15 cellular contexts compared by ENCODE assay signal in the genomic region with DNA sequence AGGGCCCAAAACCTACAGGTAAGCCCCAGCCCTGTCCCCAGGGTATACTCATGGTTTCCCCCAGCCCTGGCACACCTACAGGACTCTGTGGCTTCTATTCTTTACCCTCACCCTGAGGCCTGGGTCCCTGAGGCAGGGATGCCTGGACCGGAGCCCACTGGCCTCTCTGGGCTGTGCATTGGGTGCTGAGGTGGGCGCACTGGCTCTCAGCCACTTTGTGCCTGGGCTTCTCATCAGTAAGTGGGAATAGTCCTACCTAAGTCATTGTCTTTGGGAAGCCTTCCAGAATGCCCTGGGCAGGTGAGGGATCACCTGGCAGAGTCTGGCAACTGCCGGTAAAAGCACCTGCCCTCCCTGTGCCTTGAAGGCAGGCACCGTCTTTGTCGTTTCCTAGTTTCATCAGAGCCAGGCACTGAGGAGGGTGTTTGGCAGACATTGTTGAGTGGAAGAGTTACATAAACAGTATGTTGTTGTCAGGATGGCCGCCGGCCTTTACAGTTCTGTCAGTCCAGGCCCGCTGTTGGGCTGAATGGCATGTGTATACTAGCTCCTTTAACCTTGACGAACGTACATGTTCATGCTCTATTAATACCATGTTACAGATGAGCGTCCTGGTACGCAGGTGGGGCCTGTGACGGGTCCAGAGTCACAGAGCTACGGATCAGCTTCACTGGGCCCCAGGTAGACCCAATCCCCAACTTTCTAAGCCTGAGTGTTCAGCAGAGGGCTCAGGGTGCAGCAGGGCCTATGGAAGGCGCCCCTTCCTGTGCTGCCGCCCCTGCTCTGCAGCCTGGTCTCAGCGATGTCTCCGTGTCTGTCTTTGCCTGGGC. TPM values are rescaled to one million over a fixed set of nuclear protein-coding genes. Genes with fewer than 3 reads are reported as not detected.
DNase-seq lines count a peak whose midpoint lies in the region; ATAC-seq, FAIRE-seq and TF ChIP-seq lines count a peak whose summit lies in the region.
"Had no signal": no experiment of that assay in that cellular context is flagged by ENCODE, and none has a peak within 500 bp of the region (broad histone marks: within the 10 kb centered on the region; RNA-seq: fewer than 3 reads in every experiment).

No MANE protein-coding gene starts in this region.

- no peaks in the 10 kb centered on the region for H3K9me3 ChIP-seq in H1 (ENCODE audit: insufficient read depth in 2 of 2, low read depth in 1 of 2, low read length in 1 of 2)
- H3K9me3 ChIP-seq in lower lobe of right lung: no peaks in the 10 kb centered on the region
- no peaks in the 10 kb centered on the region for H3K9me3 ChIP-seq in upper lobe of right lung
- H3K9me3 ChIP-seq: HAP-1 had no signal

- H3K4me1 ChIP-seq in H1 (replicated peaks in 1 of 4; ENCODE audit: control insufficient read depth in 3 of 4, insufficient read depth in 4 of 4, low read length in 3 of 4) (peaks cover 0 to 10% (median 0%) of the 10 kb centered on the region in 4 experiments; a peak in 4 of 7 replicates), lower lobe of right lung (peaks cover 71% of the 10 kb centered on the region), upper lobe of right lung (peaks cover 13% of the 10 kb centered on the region)
- H3K4me1 ChIP-seq: HAP-1 had no signal

- FAIRE-seq in H1 (lab: Jason Lieb, UNC): no peak

- H4K20me1 ChIP-seq in H1 (replicated peaks in 1 of 2; ENCODE audit: control insufficient read depth in 1 of 2, insufficient read depth in 2 of 2, low read length in 2 of 2): peaks cover 5 to 12% of the 10 kb centered on the region in 2 experiments

- peak overlapping the region; percentile 17; the same call in 1 of the 2 replicates for H2BK12ac ChIP-seq in H1 (ENCODE audit: low read depth, low read length)

- no peak for TF ChIP-seq EP300 in H1 (IDR thresholded peaks at IDR 0.05; ENCODE audit: borderline replicate concordance in 1 of 2, low read depth in 2 of 2, low read length in 2 of 2)

- H3K23me2 ChIP-seq in H1 (ENCODE audit: low read depth, low read length): peaks cover 2% of the 10 kb centered on the region; the same call in 1 of the 2 replicates

- H3K18ac ChIP-seq in H1 (ENCODE audit: extremely low read depth, low read length): no peak overlapping the region

- no peak overlapping the region for H2AFZ ChIP-seq in H1 (ENCODE audit: low read length)

- H3K4me3 Mint-ChIP-seq in activated naive CD4-positive, alpha-beta T cell treated with anti-CD3 and anti-CD28 coated beads, Interleukin-2, amount 50 U/mL, for 24 hours: no peak overlapping the region
- H3K4me3 Mint-ChIP-seq: naive thymus-derived CD8-positive, alpha-beta T cell had no signal

- TF ChIP-seq POLR2A in H1 (IDR thresholded peaks at IDR 0.05; ENCODE audit: control extremely low read depth in 1 of 2, low read depth in 2 of 2, low read length in 2 of 2): no peak

- H3K27me3 Mint-ChIP-seq in activated naive CD4-positive, alpha-beta T cell treated with anti-CD3 and anti-CD28 coated beads, Interleukin-2, amount 50 U/mL, for 24 hours: no peaks in the 10 kb centered on the region

- TF ChIP-seq CTCF in H1 (IDR thresholded peaks at IDR 0.05; ENCODE audit: control extremely low read depth in 1 of 3, insufficient read depth in 1 of 3, low read depth in 1 of 3, low read length in 3 of 3): no peak
- TF ChIP-seq CTCF in lower lobe of right lung (IDR thresholded peaks at IDR 0.05): no peak
- no peak for TF ChIP-seq CTCF in upper lobe of right lung (IDR thresholded peaks at IDR 0.05)

- H3K56ac ChIP-seq in H1 (replicated peaks; ENCODE audit: insufficient read length, low read depth, low read length): no peak overlapping the region

- intact Hi-C loops in lower lobe of right lung (cut with DNase I) (no loop called here), upper lobe of right lung (cut with DNase I) (no loop called here)

- no peak overlapping the region for H4K5ac ChIP-seq in H1 (ENCODE audit: insufficient read length, low read depth, low read length)

- H3K9me3 Mint-ChIP-seq in activated naive CD4-positive, alpha-beta T cell treated with anti-CD3 and anti-CD28 coated beads, Interleukin-2, amount 50 U/mL, for 24 hours: no peaks in the 10 kb centered on the region

- H2BK20ac ChIP-seq in H1 (ENCODE audit: low read length): no peak overlapping the region

- H3K27me3 ChIP-seq in H1 (replicated peaks in 1 of 4; ENCODE audit: control insufficient read depth in 3 of 4, extremely low read depth in 1 of 4, insufficient read depth in 3 of 4, low read length in 3 of 4) (peaks cover 6 to 24% (median 14%) of the 10 kb centered on the region in 4 experiments; a peak in 6 of 7 replicates), lower lobe of right lung (ENCODE audit: low read depth) (no peaks in the 10 kb centered on the region), upper lobe of right lung (no peaks in the 10 kb centered on the region)

- H3K4me1 Mint-ChIP-seq in activated naive CD4-positive, alpha-beta T cell treated with anti-CD3 and anti-CD28 coated beads, Interleukin-2, amount 50 U/mL, for 24 hours: no peaks in the 10 kb centered on the region

- TF ChIP-seq RAD21 in H1 (IDR thresholded peaks at IDR 0.05 in 1 of 2, conservative IDR thresholded peaks at IDR 0.05 in 1 of 2; ENCODE audit: low read depth in 2 of 2, low read length in 2 of 2): no peak

- H3K79me1 ChIP-seq in H1 (ENCODE audit: low read depth, low read length): no peaks in the 10 kb centered on the region

- H3K23ac ChIP-seq in H1 (ENCODE audit: insufficient read length): no peak overlapping the region

- no peak overlapping the region for H3K9ac ChIP-seq in H1 (replicated peaks in 1 of 4; ENCODE audit: extremely low read depth in 1 of 4, low read depth in 3 of 4, low read length in 3 of 4)

- no peak overlapping the region for H3K27ac ChIP-seq in H1 (ENCODE audit: low read depth, low read length)
- H3K27ac ChIP-seq in lower lobe of right lung: no peak overlapping the region
- no peak overlapping the region for H3K27ac ChIP-seq in upper lobe of right lung

- H2BK120ac ChIP-seq in H1 (replicated peaks; ENCODE audit: low read depth, low read length): no peak overlapping the region

- H2BK5ac ChIP-seq in H1 (ENCODE audit: low read depth, low read length): no peak overlapping the region

- no peak overlapping the region for H4K8ac ChIP-seq in H1 (ENCODE audit: extremely low read depth, insufficient read depth, low read length)

- no peak overlapping the region for H3K14ac ChIP-seq in H1 (ENCODE audit: insufficient read length)

- no peaks in the 10 kb centered on the region for H3K79me2 ChIP-seq in H1 (ENCODE audit: control insufficient read depth in 1 of 2, insufficient read depth in 2 of 2, low read length in 2 of 2)

- CTCF ChIA-PET in H1 (lab: Charles Lee; ENCODE audit: partially characterized antibody): interaction anchor here (0.6 to 11.2 kb wide), 30 partner anchors 9 to 213 kb away, joined by 3 to 281 read pairs (median 4); a partner anchor contains a TSS

- H2AK5ac ChIP-seq in H1 (ENCODE audit: low read depth, low read length): no peak overlapping the region

- H3K36me3 Mint-ChIP-seq in activated naive CD4-positive, alpha-beta T cell treated with anti-CD3 and anti-CD28 coated beads, Interleukin-2, amount 50 U/mL, for 24 hours: no peaks in the 10 kb centered on the region
- H3K36me3 Mint-ChIP-seq: naive thymus-derived CD8-positive, alpha-beta T cell had no signal

- DNase-seq in activated naive CD4-positive, alpha-beta T cell (lab: John Stamatoyannopoulos, UW): no peak
- DNase-seq in H1 (ENCODE audit: low read depth in 1 of 2, low spot score in 2 of 2) (no peak), lower lobe of right lung (peak; percentile 30), upper lobe of right lung (peak; percentile 58), NCI-H1092 (lab: John Stamatoyannopoulos, UW) (no peak)
- DNase-seq: ACHN; activated CD4-positive, alpha-beta T cell treated with anti-CD3 and anti-CD28 coated beads, Interleukin-2, amount 50 U/mL, for 48 hours; effector memory CD4-positive, alpha-beta T cell; NCI-H1694 treated with DMSO at 0.1 percent for 48 hours; SHP77 treated with DMSO at 0.1 percent for 48 hours had no signal

- no peak overlapping the region for H3K4ac ChIP-seq in H1 (replicated peaks; ENCODE audit: insufficient read length, low read depth, low read length)

- H3K27ac Mint-ChIP-seq in activated naive CD4-positive, alpha-beta T cell treated with anti-CD3 and anti-CD28 coated beads, Interleukin-2, amount 50 U/mL, for 24 hours: peak overlapping the region; percentile 17
- H3K27ac Mint-ChIP-seq: naive thymus-derived CD8-positive, alpha-beta T cell had no signal

- no peak for ATAC-seq in lower lobe of right lung
- no peak for ATAC-seq in upper lobe of right lung
- ATAC-seq in HG03439 (IDR thresholded peaks at IDR 0.05; ENCODE audit: unreplicated experiment): no peak
- ATAC-seq in HG03521 (IDR thresholded peaks at IDR 0.05; ENCODE audit: unreplicated experiment): no peak
- ATAC-seq: naive thymus-derived CD8-positive, alpha-beta T cell had no signal

- no peak overlapping the region for H3K4me3 ChIP-seq in H1 (ENCODE audit: extremely low read depth in 1 of 4, insufficient read depth in 2 of 4, low read depth in 3 of 4, low read length in 4 of 4)
- H3K4me3 ChIP-seq in lower lobe of right lung: no peak overlapping the region
- no peak overlapping the region for H3K4me3 ChIP-seq in upper lobe of right lung
- H3K4me3 ChIP-seq: HAP-1 had no signal

- no peak overlapping the region for H2BK15ac ChIP-seq in H1 (ENCODE audit: low read length)

- H3K4me2 ChIP-seq in H1 (ENCODE audit: insufficient read depth in 1 of 2, low read depth in 2 of 2, low read length in 2 of 2): no peak overlapping the region

- POLR2A ChIA-PET in H1 (lab: Charles Lee; ENCODE audit: partially characterized antibody): interaction anchor here (0.5 to 1.1 kb wide), 2 partner anchors 11 to 23 kb away, joined by 3 read pairs; a partner anchor contains a TSS

- H4K91ac ChIP-seq in H1 (replicated peaks; ENCODE audit: insufficient read length, low read length): no peak overlapping the region

- H3K36me3 ChIP-seq in H1 (ENCODE audit: control insufficient read depth in 2 of 4, insufficient read depth in 4 of 4, low read length in 3 of 4): peaks cover 0 to 2% (median 0%) of the 10 kb centered on the region in 4 experiments; a peak in 1 of 8 replicates
- H3K36me3 ChIP-seq in lower lobe of right lung: peaks cover 9% of the 10 kb centered on the region
- no peaks in the 10 kb centered on the region for H3K36me3 ChIP-seq in upper lobe of right lung
- H3K36me3 ChIP-seq: HAP-1 had no signal

- WGBS in H1 (ENCODE audit: extremely low coverage in 1 of 2, insufficient coverage in 1 of 2, insufficient read length in 1 of 2, insufficient replicate concordance in 2 of 2, low coverage in 1 of 2, low lambda C conversion rate in 2 of 2, missing lambda C conversion rate in 1 of 2), 2 experiments: 88% methylated on average over 18 of the region's 18 CpGs; no CpG with 5 or more reads in 1 of the 2 experiments

RNA-seq across cellular contexts. Expression of a gene that starts 23.0 kb away (rescaled TPM):
- 6.0 and 6.3 TPM in 2 replicates for total RNA-seq in H1 (2021; fragmentation: NEBNext Ultra II Directional; extraction: Animal tissue kit (Norgen Biotek cat#: 25700))
- polyA plus RNA-seq in H1 (2011; rRNA removed): 1.5 and 2.8 TPM in 2 replicates
- 2.0 TPM for polyA plus RNA-seq in H1 (2011; cell fraction: cytosol; rRNA removed)
- polyA plus RNA-seq in H1 (2011; cell fraction: nucleus; rRNA removed): 5.4 TPM
- polyA plus RNA-seq in H1 (2012, experiment 1 of 2): 2.9 to 5.2 TPM (median 4.1 TPM) in 4 replicates
- 2.5 TPM for polyA plus RNA-seq in H1 (2012, experiment 2 of 2)
- 1.7 TPM for polyA plus RNA-seq in H1 (2013, experiment 1 of 2)
- 1.7 TPM for polyA plus RNA-seq in H1 (2013, experiment 2 of 2)
- 1.4 and 2.2 TPM in 2 replicates for polyA minus RNA-seq in H1 (2011; rRNA and poly(A)+ RNA removed)
- 2.9 TPM for polyA minus RNA-seq in H1 (2011; cell fraction: cytosol; rRNA and poly(A)+ RNA removed)
- 4.6 TPM for polyA minus RNA-seq in H1 (2011; cell fraction: nucleus; rRNA and poly(A)+ RNA removed)
- 50.6 TPM for total RNA-seq in lower lobe of right lung
- 59.9 TPM for total RNA-seq in upper lobe of right lung
- polyA plus RNA-seq: naive thymus-derived CD8-positive, alpha-beta T cell had no signal

RNA-seq across cellular contexts. Expression of a gene that starts 42.4 kb away (rescaled TPM):
- 0.56 TPM in 1 of 2 replicates, not detected in the other for total RNA-seq in H1 (2021; fragmentation: NEBNext Ultra II Directional; extraction: Animal tissue kit (Norgen Biotek cat#: 25700))
- 0.05 TPM in 1 of 2 replicates, not detected in the other for polyA plus RNA-seq in H1 (2011; rRNA removed)
- polyA plus RNA-seq in H1 (2011; cell fraction: cytosol; rRNA removed): not detected
- 0.73 TPM for polyA plus RNA-seq in H1 (2011; cell fraction: nucleus; rRNA removed)
- polyA plus RNA-seq in H1 (2012, experiment 1 of 2): 0.18 TPM in 1 of 4 replicates, not detected in the others
- not detected for polyA plus RNA-seq in H1 (2012, experiment 2 of 2)
- polyA plus RNA-seq in H1 (2013, experiment 1 of 2): not detected
- not detected for polyA plus RNA-seq in H1 (2013, experiment 2 of 2)
- not detected in 2 replicates for polyA minus RNA-seq in H1 (2011; rRNA and poly(A)+ RNA removed)
- not detected for polyA minus RNA-seq in H1 (2011; cell fraction: cytosol; rRNA and poly(A)+ RNA removed)
- not detected for polyA minus RNA-seq in H1 (2011; cell fraction: nucleus; rRNA and poly(A)+ RNA removed)
- total RNA-seq in lower lobe of right lung (0.62 TPM), upper lobe of right lung (4.5 TPM)
- total RNA-seq: naive thymus-derived CD8-positive, alpha-beta T cell had no signal
- polyA plus RNA-seq: naive thymus-derived CD8-positive, alpha-beta T cell had no signal

Comparison
In these comparisons a context has a peak if more than half of its experiments do, and no peak if none do; other contexts are left out.
1. DNase-seq: peak in lower lobe of right lung (single experiment) and upper lobe of right lung (single experiment); none in activated naive CD4-positive, alpha-beta T cell (0 of 4), H1 (0 of 2) and NCI-H1092 (single experiment).